ENCODE assay signal across 9 cellular contexts in the genomic region with DNA sequence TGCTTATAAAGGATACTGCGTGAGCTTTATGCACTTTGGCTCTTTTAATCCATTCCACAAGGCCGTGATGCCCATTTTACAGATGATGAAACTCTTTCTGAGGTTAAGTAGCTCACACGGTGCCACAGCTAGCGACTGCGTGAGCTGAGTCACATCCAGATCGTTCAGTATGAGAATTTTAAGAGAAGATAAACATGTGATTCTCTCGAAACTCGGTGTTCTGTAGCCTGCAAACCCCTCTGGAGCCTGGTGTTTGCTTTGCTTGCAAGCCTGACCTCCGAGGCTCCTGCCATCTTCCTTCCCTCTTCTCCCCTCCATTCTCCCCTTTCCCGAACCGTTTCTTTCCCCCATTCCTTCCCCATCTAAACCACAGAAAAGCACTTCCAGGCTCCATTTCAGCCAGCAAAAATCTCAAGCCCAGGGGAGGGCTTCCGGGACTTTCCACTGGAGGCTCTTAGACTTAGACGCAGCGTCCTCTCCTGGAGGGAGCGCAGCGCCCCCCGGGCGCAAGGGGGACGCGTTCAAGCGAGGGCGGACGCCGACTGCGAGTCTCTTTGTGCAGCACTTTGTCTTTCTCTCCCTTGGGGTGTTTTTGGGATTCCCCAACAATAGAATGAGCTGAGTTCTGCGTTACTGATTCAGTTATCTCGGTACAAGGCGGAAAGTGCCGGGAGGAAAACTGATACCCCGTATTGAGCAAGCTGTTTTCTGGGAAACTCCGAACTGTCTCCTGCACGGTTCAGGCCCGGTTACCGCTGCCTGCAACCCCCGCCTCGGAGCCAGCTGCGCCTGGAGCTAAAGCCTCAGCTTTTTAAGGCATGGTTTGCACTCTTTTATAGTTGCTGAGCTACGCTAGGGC. TPM values are rescaled to one million over a fixed set of nuclear protein-coding genes. Genes with fewer than 3 reads are reported as not detected.
DNase-seq lines count a peak whose midpoint lies in the region; ATAC-seq and TF ChIP-seq lines count a peak whose summit lies in the region.
"Had no signal": no experiment of that assay in that cellular context is flagged by ENCODE, and none has a peak within 500 bp of the region (broad histone marks: within the 10 kb centered on the region; RNA-seq: fewer than 3 reads in every experiment).

No MANE protein-coding gene starts in this region.

- intact Hi-C loops in prostate gland (cut with DNase I) = loop anchor here (5.0 kb wide), 1 partner anchor 39 kb away; a partner anchor contains a TSS

- H3K4me3 Mint-ChIP-seq in T-helper 17 cell = peak overlapping the region; percentile 80

- CTCF ChIA-PET in AG04450 (lab: Charles Lee) = interaction anchor here (0.5 to 1.8 kb wide), 2 partner anchors 237 to 856 kb away, joined by 3 to 5 read pairs; no protein-coding TSS in a partner anchor

- POLR2A ChIA-PET in AG04450 (lab: Yijun Ruan, JAX) = no interaction called here

- 25% methylated on average over 38 of the region's 38 CpGs for WGBS in prostate gland

- no peak for TF ChIP-seq POLR2A in prostate gland (IDR thresholded peaks at IDR 0.05)

- H3K36me3 ChIP-seq in prostate gland = no peaks in the 10 kb centered on the region

- ATAC-seq in HG02852 (IDR thresholded peaks at IDR 0.05; ENCODE audit: unreplicated experiment) = peak; percentile 80
- ATAC-seq in T-helper 17 cell = peak; percentile 28

- H3K27me3 Mint-ChIP-seq in T-helper 17 cell = peaks cover 65% of the 10 kb centered on the region

- peaks cover 9% of the 10 kb centered on the region for H3K4me1 Mint-ChIP-seq in T-helper 17 cell

- no peaks in the 10 kb centered on the region for H3K4me1 ChIP-seq in prostate gland (replicated peaks)

- H3K4me3 ChIP-seq in AG04450 (ENCODE audit: low read depth, low read length) = peak overlapping the region; percentile 41
- H3K4me3 ChIP-seq in prostate gland = peak overlapping the region in 1 of 2 donors; percentile 8

- H3K36me3 Mint-ChIP-seq in T-helper 17 cell (ENCODE audit: low read depth) = peaks cover 10% of the 10 kb centered on the region

- H3K27ac Mint-ChIP-seq in T-helper 17 cell = peak overlapping the region; percentile 62

- TF ChIP-seq CTCF in AG04450 (IDR thresholded peaks at IDR 0.05; ENCODE audit: low read depth, low read length) (peak; percentile 38), GM13977 (IDR thresholded peaks at IDR 0.05; ENCODE audit: extremely low read depth, insufficient read depth, missing control alignments) (peak; percentile 69), prostate gland (IDR thresholded peaks at IDR 0.05) (peak in 3 of 4 experiments; percentile 13 to 33 (median 23))

- H3K27ac ChIP-seq in AG04450 (ENCODE audit: low read depth, low read length) = peak overlapping the region; percentile 43
- H3K27ac ChIP-seq in prostate gland = peak overlapping the region; percentile 61 to 65

- H3K9me3 ChIP-seq in AG04450 (ENCODE audit: control insufficient read depth, insufficient read depth, low read length) (no peaks in the 10 kb centered on the region; the same call in 1 of the 2 replicates), T-helper 17 cell (ENCODE audit: control insufficient read depth, low read length, poor library complexity, severe bottlenecking) (no peaks in the 10 kb centered on the region), prostate gland (no peaks in the 10 kb centered on the region)

- in situ Hi-C loops in GM13977 (cut with MboI; ENCODE audit: low pct_unique_long_range_greater_than_20kb, low sequenced_read_pairs, unreplicated experiment) = no loop called here

- DNase-seq in AG04450 (ENCODE audit: low read depth, low spot score) (no peak), GM13977 (ENCODE audit: low spot score) (peak; percentile 59), T-helper 17 cell (no peak), foreskin melanocyte (peak; percentile 35), prostate gland (ENCODE audit: low spot score) (peak; percentile 14), NCI-H774 (lab: John Stamatoyannopoulos, UW) (no peak), NCI-H526 treated with DMSO at 0.1 percent for 48 hours (lab: John Stamatoyannopoulos, UW) (no peak)

- H3K27me3 ChIP-seq in AG04450 (ENCODE audit: control insufficient read depth, insufficient read depth, low read length) (peaks cover 15% of the 10 kb centered on the region), prostate gland (replicated peaks; ENCODE audit: insufficient read depth) (no peaks in the 10 kb centered on the region)

RNA-seq across cellular contexts. Expression of a gene that starts 38.0 kb away (rescaled TPM):
- polyA plus RNA-seq in AG04450 (2011; rRNA removed) = 5.7 and 7.8 TPM in 2 replicates
- 10.8 and 15.2 TPM in 2 replicates for polyA minus RNA-seq in AG04450 (2011; rRNA and poly(A)+ RNA removed)
- total RNA-seq in T-helper 17 cell = 1 to 10 TPM in 1 of 2 donors, under 1 TPM in 1; 0.44 to 1.4 TPM
- 100 to 1,000 TPM in 1 of 2 donors, 10 to 100 TPM in 1; 19.4 to 289 TPM for total RNA-seq in prostate gland
- total RNA-seq: HT1080 had no signal

Comparison
In these comparisons a context has a peak if more than half of its experiments do, and no peak if none do; other contexts are left out.
1. DNase-seq: peak in GM13977 (single experiment), foreskin melanocyte (single experiment) and prostate gland (single experiment); none in AG04450 (single experiment), T-helper 17 cell (0 of 3), NCI-H774 (single experiment) and NCI-H526 treated with DMSO at 0.1 percent for 48 hours (single experiment).
2. RNA of a gene that starts 38.0 kb away (total RNA-seq): 19.4 to 289 TPM in prostate gland; 0.44 to 1.4 TPM in T-helper 17 cell; every median in the first group is over 4 times any median in the second.
3. Peak in every context shown above with its lines, with median percentiles within 50 percentile points of each other: CTCF ChIP-seq.